ENCODE assay signal across 1 cellular context in the genomic region with DNA sequence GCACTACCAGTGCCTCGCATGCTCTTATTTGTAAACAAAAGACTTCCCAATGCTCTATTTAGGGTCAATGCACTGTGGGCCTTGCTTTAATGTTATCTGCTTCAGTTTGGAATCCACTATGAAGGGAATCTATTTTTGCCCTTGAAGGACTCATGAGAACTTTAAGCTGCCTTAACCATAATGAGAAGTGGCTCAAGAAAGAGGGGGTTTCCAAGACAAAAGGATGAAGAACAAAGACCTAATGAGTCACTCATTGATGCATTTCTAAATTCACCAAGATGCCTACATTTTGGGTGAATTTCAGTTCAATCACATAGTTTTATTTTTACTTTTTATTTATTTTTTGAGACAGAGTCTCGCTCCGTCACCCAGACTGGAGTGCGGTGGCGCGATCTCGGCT.
A peak's percentile ranks its signal among the peaks of the same experiment; 100 is the strongest.
TF ChIP-seq lines count a peak whose summit lies in the region.

No MANE protein-coding gene starts in this region.

TF ChIP-seq in GM12878, 131 proteins besides CTCF, POLR2A, EP300 and RAD21 (continued from another document):
- TF ChIP-seq, protein P1, sequence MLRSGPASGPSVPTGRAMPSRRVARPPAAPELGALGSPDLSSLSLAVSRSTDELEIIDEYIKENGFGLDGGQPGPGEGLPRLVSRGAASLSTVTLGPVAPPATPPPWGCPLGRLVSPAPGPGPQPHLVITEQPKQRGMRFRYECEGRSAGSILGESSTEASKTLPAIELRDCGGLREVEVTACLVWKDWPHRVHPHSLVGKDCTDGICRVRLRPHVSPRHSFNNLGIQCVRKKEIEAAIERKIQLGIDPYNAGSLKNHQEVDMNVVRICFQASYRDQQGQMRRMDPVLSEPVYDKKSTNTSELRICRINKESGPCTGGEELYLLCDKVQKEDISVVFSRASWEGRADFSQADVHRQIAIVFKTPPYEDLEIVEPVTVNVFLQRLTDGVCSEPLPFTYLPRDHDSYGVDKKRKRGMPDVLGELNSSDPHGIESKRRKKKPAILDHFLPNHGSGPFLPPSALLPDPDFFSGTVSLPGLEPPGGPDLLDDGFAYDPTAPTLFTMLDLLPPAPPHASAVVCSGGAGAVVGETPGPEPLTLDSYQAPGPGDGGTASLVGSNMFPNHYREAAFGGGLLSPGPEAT (IDR thresholded peaks at IDR 0.05; ENCODE audit: low read depth): peak; percentile 81
- TF ChIP-seq SIN3A (IDR thresholded peaks at IDR 0.05; ENCODE audit: low read depth, low read length) (no peak), MEF2B (IDR thresholded peaks at IDR 0.05; ENCODE audit: partially characterized antibody, poor library complexity, severe bottlenecking) (peak; percentile 24), TCF12 (IDR thresholded peaks at IDR 0.05; ENCODE audit: low read depth, low read length) (0 out of 2 replicates have a peak, but pooled peaks have one; percentile 6), ATF7 (IDR thresholded peaks at IDR 0.05; ENCODE audit: low read depth) (peak; percentile 23; the same call in 1 of the 2 replicates), RELA (IDR thresholded peaks at IDR 0.05; ENCODE audit: borderline replicate concordance, partially characterized antibody) (peak; percentile 37), CHD2 (IDR thresholded peaks at IDR 0.05; ENCODE audit: borderline replicate concordance, low read depth, low read length) (no peak), SPI1 (IDR thresholded peaks at IDR 0.05; ENCODE audit: borderline replicate concordance, insufficient read depth, low read depth, low read length) (peak; percentile 43; the same call in 1 of the 2 replicates), EZH2 (IDR thresholded peaks at IDR 0.05; ENCODE audit: borderline replicate concordance, control insufficient read depth, low read depth, low read length) (no peak), MTA2 (IDR thresholded peaks at IDR 0.05; ENCODE audit: low read depth) (peak; percentile 60)
- TF ChIP-seq, protein P2, sequence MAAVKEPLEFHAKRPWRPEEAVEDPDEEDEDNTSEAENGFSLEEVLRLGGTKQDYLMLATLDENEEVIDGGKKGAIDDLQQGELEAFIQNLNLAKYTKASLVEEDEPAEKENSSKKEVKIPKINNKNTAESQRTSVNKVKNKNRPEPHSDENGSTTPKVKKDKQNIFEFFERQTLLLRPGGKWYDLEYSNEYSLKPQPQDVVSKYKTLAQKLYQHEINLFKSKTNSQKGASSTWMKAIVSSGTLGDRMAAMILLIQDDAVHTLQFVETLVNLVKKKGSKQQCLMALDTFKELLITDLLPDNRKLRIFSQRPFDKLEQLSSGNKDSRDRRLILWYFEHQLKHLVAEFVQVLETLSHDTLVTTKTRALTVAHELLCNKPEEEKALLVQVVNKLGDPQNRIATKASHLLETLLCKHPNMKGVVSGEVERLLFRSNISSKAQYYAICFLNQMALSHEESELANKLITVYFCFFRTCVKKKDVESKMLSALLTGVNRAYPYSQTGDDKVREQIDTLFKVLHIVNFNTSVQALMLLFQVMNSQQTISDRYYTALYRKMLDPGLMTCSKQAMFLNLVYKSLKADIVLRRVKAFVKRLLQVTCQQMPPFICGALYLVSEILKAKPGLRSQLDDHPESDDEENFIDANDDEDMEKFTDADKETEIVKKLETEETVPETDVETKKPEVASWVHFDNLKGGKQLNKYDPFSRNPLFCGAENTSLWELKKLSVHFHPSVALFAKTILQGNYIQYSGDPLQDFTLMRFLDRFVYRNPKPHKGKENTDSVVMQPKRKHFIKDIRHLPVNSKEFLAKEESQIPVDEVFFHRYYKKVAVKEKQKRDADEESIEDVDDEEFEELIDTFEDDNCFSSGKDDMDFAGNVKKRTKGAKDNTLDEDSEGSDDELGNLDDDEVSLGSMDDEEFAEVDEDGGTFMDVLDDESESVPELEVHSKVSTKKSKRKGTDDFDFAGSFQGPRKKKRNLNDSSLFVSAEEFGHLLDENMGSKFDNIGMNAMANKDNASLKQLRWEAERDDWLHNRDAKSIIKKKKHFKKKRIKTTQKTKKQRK (IDR thresholded peaks at IDR 0.05; ENCODE audit: low read depth, low read length): no peak
- TF ChIP-seq, protein P3, sequence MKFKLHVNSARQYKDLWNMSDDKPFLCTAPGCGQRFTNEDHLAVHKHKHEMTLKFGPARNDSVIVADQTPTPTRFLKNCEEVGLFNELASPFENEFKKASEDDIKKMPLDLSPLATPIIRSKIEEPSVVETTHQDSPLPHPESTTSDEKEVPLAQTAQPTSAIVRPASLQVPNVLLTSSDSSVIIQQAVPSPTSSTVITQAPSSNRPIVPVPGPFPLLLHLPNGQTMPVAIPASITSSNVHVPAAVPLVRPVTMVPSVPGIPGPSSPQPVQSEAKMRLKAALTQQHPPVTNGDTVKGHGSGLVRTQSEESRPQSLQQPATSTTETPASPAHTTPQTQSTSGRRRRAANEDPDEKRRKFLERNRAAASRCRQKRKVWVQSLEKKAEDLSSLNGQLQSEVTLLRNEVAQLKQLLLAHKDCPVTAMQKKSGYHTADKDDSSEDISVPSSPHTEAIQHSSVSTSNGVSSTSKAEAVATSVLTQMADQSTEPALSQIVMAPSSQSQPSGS (IDR thresholded peaks at IDR 0.05; ENCODE audit: low read length): no peak
